ENCODE assay signal across 27 cellular contexts in the genomic region with DNA sequence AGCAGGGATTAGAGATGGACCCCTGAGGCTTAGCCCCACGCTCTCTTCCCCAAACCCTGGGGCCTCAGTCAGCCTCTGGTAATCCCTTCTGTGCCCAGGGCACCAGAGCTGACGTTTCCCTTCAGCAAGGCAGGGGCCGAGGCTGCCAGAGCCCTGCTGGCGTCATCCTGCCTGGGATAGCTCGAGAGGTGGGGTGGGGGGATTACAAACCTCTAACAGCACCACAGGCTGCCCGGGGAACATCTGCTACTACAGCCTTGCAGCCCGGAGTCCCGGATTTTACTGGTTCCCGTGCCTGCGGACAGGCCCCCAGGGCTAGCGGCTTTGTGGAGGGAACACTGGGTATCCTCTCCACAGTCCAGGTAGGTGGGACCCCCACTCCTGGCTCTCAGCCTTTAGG. TPM values are rescaled to one million over a fixed set of nuclear protein-coding genes. Genes with fewer than 3 reads are reported as not detected.
DNase-seq lines count a peak whose midpoint lies in the region; ATAC-seq and TF ChIP-seq lines count a peak whose summit lies in the region.
"Had no signal": no experiment of that assay in that cellular context is flagged by ENCODE, and none has a peak within 500 bp of the region (broad histone marks: within the 10 kb centered on the region; RNA-seq: fewer than 3 reads in every experiment).

A gene (plus strand): TSS at position 238 of the 400 bp plus-strand sequence. CDS start 1,144 bp downstream, outside the sequence.

- peak within 1 kb of the TSS; percentile 4 for H3K4me3 ChIP-seq in neural progenitor cell
- H3K4me3 ChIP-seq: dorsolateral prefrontal cortex, esophagus squamous epithelium, GM12878, smooth muscle cell had no signal

- no peak within 1 kb of the TSS for H3K9ac ChIP-seq in neural progenitor cell

- peaks cover 19% of the 10 kb centered on the region for H3K4me1 ChIP-seq in neural progenitor cell

- H3K36me3 Mint-ChIP-seq in neural progenitor cell, result no peaks in the 10 kb centered on the region
- H3K36me3 Mint-ChIP-seq: natural killer cell treated with Interleukin-12 subunit alpha and Interleukin-12 subunit beta and Interleukin-15 and Interleukin-18, amount 100 ng/mL, for 72 hours had no signal

- no peaks in the 10 kb centered on the region for H3K9me3 ChIP-seq in neural progenitor cell (ENCODE audit: low read depth)
- H3K9me3 ChIP-seq: esophagus squamous epithelium had no signal

- no peaks in the 10 kb centered on the region for H4K20me1 ChIP-seq in neural progenitor cell (ENCODE audit: low read depth)

- H3K27ac Mint-ChIP-seq in neural progenitor cell, result no peak within 1 kb of the TSS

- H3K36me3 ChIP-seq in neural progenitor cell, result no peaks in the 10 kb centered on the region

- ATAC-seq in GM19397 (IDR thresholded peaks at IDR 0.05; ENCODE audit: unreplicated experiment), result no peak
- no peak for ATAC-seq in HG02763 (IDR thresholded peaks at IDR 0.05; ENCODE audit: unreplicated experiment)
- ATAC-seq: natural killer cell treated with Interleukin-12 subunit alpha and Interleukin-12 subunit beta and Interleukin-15 and Interleukin-18, amount 100 ng/mL, for 72 hours; Panc1; SK-N-SH treated with all-trans-retinoic acid at 6 μM for 48 hours had no signal

- TF ChIP-seq CTCF in neural progenitor cell (IDR thresholded peaks at IDR 0.05), result no peak

- no peaks in the 10 kb centered on the region for H3K27me3 Mint-ChIP-seq in neural progenitor cell (ENCODE audit: insufficient read depth, low read depth)
- H3K27me3 Mint-ChIP-seq: activated CD4-positive, alpha-beta T cell treated with anti-CD3 and anti-CD28 coated beads, Interleukin-2, amount 10 ng/mL, durations not matched to agents 7 days and 5 days; natural killer cell treated with Interleukin-12 subunit alpha and Interleukin-12 subunit beta and Interleukin-15 and Interleukin-18, amount 100 ng/mL, for 72 hours had no signal

- H3K27me3 ChIP-seq in neural progenitor cell, result no peaks in the 10 kb centered on the region
- H3K27me3 ChIP-seq: dorsolateral prefrontal cortex, esophagus squamous epithelium had no signal

- H2AFZ ChIP-seq in neural progenitor cell (replicated peaks), result peak within 1 kb of the TSS; percentile 61

- H3K79me2 ChIP-seq in neural progenitor cell (ENCODE audit: low read depth), result no peaks in the 10 kb centered on the region

- DNase-seq in DMS 273 (lab: John Stamatoyannopoulos, UW; ENCODE audit: unreplicated experiment), result peak; percentile 96
- peak; percentile 74 for DNase-seq in NCI-H1694 (lab: John Stamatoyannopoulos, UW)
- DNase-seq in neural progenitor cell (ENCODE audit: low spot score), result peak; percentile 81
- DNase-seq in hippocampal formation (lab: John Stamatoyannopoulos, UW), result no peak
- no peak for DNase-seq in T-helper 1 cell
- DNase-seq: activated CD4-positive, alpha-beta T cell treated with anti-CD3 and anti-CD28 coated beads, Interleukin-2, amount 10 ng/mL, durations not matched to agents 7 days and 5 days; activated gamma-delta T cell treated with Interleukin-2 at 50 U/mL for 16 hours; amniotic stem cell; dorsolateral prefrontal cortex; esophagus squamous epithelium; GF-D8; mammary epithelial cell; MV-4-11; NCI-H2029; NCI-H526 treated with DMSO at 0.1 percent for 48 hours; stimulated activated CD4-positive, alpha-beta T cell treated with anti-CD3 and anti-CD28 coated beads, Interleukin-4, amount 100 ng/mL, for 4 hours had no signal

- H3K27ac ChIP-seq in cingulate gyrus (ENCODE audit: low read depth, low read length) (peak within 1 kb of the TSS; percentile 8), neural progenitor cell (no peak within 1 kb of the TSS)
- H3K27ac ChIP-seq: esophagus squamous epithelium had no signal

- no peaks in the 10 kb centered on the region for H3K9me3 Mint-ChIP-seq in neural progenitor cell
- H3K9me3 Mint-ChIP-seq: activated CD4-positive, alpha-beta T cell treated with anti-CD3 and anti-CD28 coated beads, Interleukin-2, amount 10 ng/mL, durations not matched to agents 7 days and 5 days; natural killer cell treated with Interleukin-12 subunit alpha and Interleukin-12 subunit beta and Interleukin-15 and Interleukin-18, amount 100 ng/mL, for 72 hours had no signal

- H3K4me1 Mint-ChIP-seq in neural progenitor cell, result peaks cover 16% of the 10 kb centered on the region

- peak within 1 kb of the TSS; percentile 24 for H3K4me3 Mint-ChIP-seq in neural progenitor cell
- H3K4me3 Mint-ChIP-seq: activated CD4-positive, alpha-beta T cell treated with anti-CD3 and anti-CD28 coated beads, Interleukin-2, amount 10 ng/mL, durations not matched to agents 7 days and 5 days; natural killer cell treated with Interleukin-12 subunit alpha and Interleukin-12 subunit beta and Interleukin-15 and Interleukin-18, amount 100 ng/mL, for 72 hours had no signal

- peak within 1 kb of the TSS; percentile 70 for H3K4me2 ChIP-seq in neural progenitor cell
- H3K4me2 ChIP-seq: smooth muscle cell had no signal

- peaks cover 14% of the 10 kb centered on the region for H3F3A ChIP-seq in neural progenitor cell (ENCODE audit: low read depth)

RNA-seq across cellular contexts. Expression of the gene that starts here (rescaled TPM):
- not detected in 2 replicates for total RNA-seq in neural progenitor cell (ENCODE audit: low replicate concordance)
- total RNA-seq: activated CD4-positive, alpha-beta T cell treated with anti-CD3 and anti-CD28 coated beads, Interleukin-2, amount 10 ng/mL, durations not matched to agents 7 days and 5 days; cardiac septum; esophagus squamous epithelium; mammary epithelial cell; progenitor cell of endocrine pancreas; smooth muscle cell; temporal lobe had no signal

Comparison
In these comparisons a context has a peak if more than half of its experiments do, and no peak if none do; other contexts are left out.
1. Peak in DNase-seq, H3K4me3 ChIP-seq and H3K4me2 ChIP-seq in neural progenitor cell; RNA of the gene not detected or under 1 TPM.
2. DNase-seq: peak in DMS 273 (single experiment) and NCI-H1694 (single experiment); none in hippocampal formation (0 of 2) and T-helper 1 cell (0 of 5).